In genomic region chr10:89793649-89794254, GRCh38 we compare ENCODE assay signal across 8 cellular contexts.
DNase-seq lines count a peak whose midpoint lies in the region; ATAC-seq and TF ChIP-seq lines count a peak whose summit lies in the region.

No MANE protein-coding gene starts in this region.

- no peaks in the 10 kb centered on the region for H3K9me3 ChIP-seq in DND-41 (ENCODE audit: insufficient read depth, low read length, severe bottlenecking)
- no peaks in the 10 kb centered on the region for H3K9me3 ChIP-seq in body of pancreas
- no peaks in the 10 kb centered on the region for H3K9me3 ChIP-seq in spleen

- peak; percentile 82 for ATAC-seq in DND-41 (ENCODE audit: insufficient read depth, low read depth)
- ATAC-seq in GM19463 (IDR thresholded peaks at IDR 0.05; ENCODE audit: unreplicated experiment), result peak; percentile 45
- ATAC-seq in body of pancreas, result peak; percentile 70
- no peak for ATAC-seq in GM21390 (IDR thresholded peaks at IDR 0.05; ENCODE audit: unreplicated experiment)

- TF ChIP-seq POLR2A in body of pancreas (IDR thresholded peaks at IDR 0.05) (no peak), spleen (IDR thresholded peaks at IDR 0.05) (no peak)

- H3K27ac ChIP-seq in DND-41 (ENCODE audit: low read length), result no peak overlapping the region
- H3K27ac ChIP-seq in body of pancreas, result no peak overlapping the region
- no peak overlapping the region for H3K27ac ChIP-seq in spleen

- DNase-seq in DND-41, result peak; percentile 49
- peak; percentile 46 for DNase-seq in KG1 (lab: John Stamatoyannopoulos, UW)
- peak; percentile 17 for DNase-seq in OCI-M2 (lab: John Stamatoyannopoulos, UW; ENCODE audit: unreplicated experiment)
- DNase-seq in body of pancreas, result peak; percentile 27 to 47 (median 34)
- peak; percentile 25 for DNase-seq in iPS DF 19.7 (ENCODE audit: low read depth, low spot score)
- DNase-seq in spleen, result no peak

- H3K27me3 ChIP-seq in DND-41 (ENCODE audit: insufficient read depth, low read length, poor library complexity) (no peaks in the 10 kb centered on the region), body of pancreas (no peaks in the 10 kb centered on the region), spleen (replicated peaks in 1 of 7) (peaks cover 0 to 8% (median 0%) of the 10 kb centered on the region in 7 donors)

- H4K20me1 ChIP-seq in DND-41 (ENCODE audit: insufficient read depth, low read length), result no peaks in the 10 kb centered on the region

- H3K36me3 ChIP-seq in DND-41 (ENCODE audit: insufficient read depth, low read length) (no peaks in the 10 kb centered on the region), body of pancreas (replicated peaks in 1 of 2; ENCODE audit: insufficient read depth in 1 of 2, low read depth in 2 of 2) (no peaks in the 10 kb centered on the region), spleen (no peaks in the 10 kb centered on the region)

- TF ChIP-seq CTCF in DND-41 (IDR thresholded peaks at IDR 0.05; ENCODE audit: borderline replicate concordance, extremely low read depth, low read length, poor library complexity, severe bottlenecking), result peak; percentile 88
- TF ChIP-seq CTCF in body of pancreas (IDR thresholded peaks at IDR 0.05), result peak; percentile 53 to 78 (median 71)
- TF ChIP-seq CTCF in spleen (IDR thresholded peaks at IDR 0.05 in 8 of 11, conservative IDR thresholded peaks at IDR 0.05 in 3 of 11), result peak; percentile 22 to 87 (median 71)

- no peak overlapping the region for H3K4me3 ChIP-seq in DND-41 (ENCODE audit: low read depth in 1 of 2, low read length in 2 of 2)
- H3K4me3 ChIP-seq in body of pancreas, result no peak overlapping the region
- H3K4me3 ChIP-seq in spleen, result no peak overlapping the region

- no peaks in the 10 kb centered on the region for H3K79me2 ChIP-seq in DND-41 (ENCODE audit: insufficient read depth, low read length)

- no peak overlapping the region for H3K4me2 ChIP-seq in DND-41 (ENCODE audit: insufficient read depth, low read length)

- H3K4me1 ChIP-seq in DND-41 (ENCODE audit: insufficient read depth, low read length) (0 out of 2 replicates have a peak, but pooled peaks cover 6% of the 10 kb centered on the region), body of pancreas (no peaks in the 10 kb centered on the region), spleen (no peaks in the 10 kb centered on the region)

- no peak overlapping the region for H3K9ac ChIP-seq in DND-41 (ENCODE audit: low read depth, low read length)

- no peak overlapping the region for H2AFZ ChIP-seq in DND-41 (ENCODE audit: low read depth, low read length)

- WGBS in body of pancreas, 2 donors, result 29 to 34% methylated on average over 3 of the region's 3 CpGs
- 20 to 33% (median 27%) methylated on average over 3 of the region's 3 CpGs for WGBS in spleen, 5 donors

- intact Hi-C loops in body of pancreas (cut with DNase I), result loop anchor here (10.0 kb wide), 1 partner anchor 991 kb away; no protein-coding TSS in a partner anchor
- intact Hi-C loops in spleen (cut with DNase I; ENCODE audit: low total_unique reads), result loop anchor here (5.0 to 10.0 kb wide), 2 partner anchors 994 to 1071 kb away; no protein-coding TSS in a partner anchor
